In genomic region chr2:101517753-101518152, GRCh38 we compare ENCODE assay signal across 12 cellular contexts. TPM values are rescaled to one million over a fixed set of nuclear protein-coding genes. Genes with fewer than 3 reads are reported as not detected.
DNase-seq lines count a peak whose midpoint lies in the region; ATAC-seq, FAIRE-seq and TF ChIP-seq lines count a peak whose summit lies in the region.
"Had no signal": no experiment of that assay in that cellular context is flagged by ENCODE, and none has a peak within 500 bp of the region (broad histone marks: within the 10 kb centered on the region; RNA-seq: fewer than 3 reads in every experiment).

No MANE protein-coding gene starts in this region.

- POLR2A ChIA-PET in SK-N-SH (lab: Yijun Ruan, JAX): interaction anchor here (1.0 kb wide), 1 partner anchor 179 kb away, joined by 3 read pairs; no protein-coding TSS in a partner anchor

- H3K4me3 ChIP-seq in SK-N-SH (ENCODE audit: low read depth in 2 of 2, low read length in 1 of 2) (peak overlapping the region in 1 of 2 experiments; percentile 26; a peak in 1 of 4 replicates), spleen (no peak overlapping the region)
- H3K4me3 ChIP-seq: GM12878, lung had no signal

- CTCF ChIA-PET in SK-N-SH (lab: Yijun Ruan, JAX): interaction anchor here (1.1 to 3.8 kb wide), 3 partner anchors 99 to 356 kb away, joined by 4 to 21 read pairs (median 4); no protein-coding TSS in a partner anchor

- no peak overlapping the region for H3K27ac Mint-ChIP-seq in natural killer cell treated with Interleukin-12 subunit alpha and Interleukin-12 subunit beta and Interleukin-15 and Interleukin-18, amount 100 ng/mL, for 72 hours
- no peak overlapping the region for H3K27ac Mint-ChIP-seq in natural killer cell

- peak overlapping the region; percentile 77; the same call in 1 of the 2 replicates for H3K4me2 ChIP-seq in SK-N-SH

- peaks cover 14 to 16% of the 10 kb centered on the region in 2 donors for H3K27me3 Mint-ChIP-seq in natural killer cell treated with Interleukin-12 subunit alpha and Interleukin-12 subunit beta and Interleukin-15 and Interleukin-18, amount 100 ng/mL, for 72 hours
- peaks cover 5 to 15% of the 10 kb centered on the region in 2 donors for H3K27me3 Mint-ChIP-seq in natural killer cell (ENCODE audit: low read depth in 2 of 2)

- no peaks in the 10 kb centered on the region for H3K79me2 ChIP-seq in SK-N-SH (ENCODE audit: insufficient read depth)

- no peaks in the 10 kb centered on the region for H3K9me3 ChIP-seq in SK-N-SH
- H3K9me3 ChIP-seq in spleen: peaks cover 0 to 6% (median 4%) of the 10 kb centered on the region in 8 donors

- peak overlapping the region; percentile 65 to 96; a peak in 3 of 4 replicates for H3K27ac ChIP-seq in SK-N-SH (ENCODE audit: low read depth in 2 of 2, low read length in 1 of 2)
- peak overlapping the region; percentile 11 for H3K27ac ChIP-seq in foreskin keratinocyte
- H3K27ac ChIP-seq in spleen: no peak overlapping the region

- H3F3A ChIP-seq in SK-N-SH (replicated peaks; ENCODE audit: insufficient read depth): peaks cover 31% of the 10 kb centered on the region

- peaks cover 4% of the 10 kb centered on the region for H3K36me3 Mint-ChIP-seq in natural killer cell treated with Interleukin-12 subunit alpha and Interleukin-12 subunit beta and Interleukin-15 and Interleukin-18, amount 100 ng/mL, for 72 hours
- no peaks in the 10 kb centered on the region for H3K36me3 Mint-ChIP-seq in natural killer cell

- peaks cover 17 to 19% of the 10 kb centered on the region in 2 donors for H3K4me1 Mint-ChIP-seq in natural killer cell treated with Interleukin-12 subunit alpha and Interleukin-12 subunit beta and Interleukin-15 and Interleukin-18, amount 100 ng/mL, for 72 hours (ENCODE audit: low read depth in 2 of 2)
- H3K4me1 Mint-ChIP-seq in natural killer cell: peaks cover 6 to 12% of the 10 kb centered on the region in 2 donors

- H2AFZ ChIP-seq in SK-N-SH (ENCODE audit: low read depth): no peak overlapping the region

- peaks cover 9 to 43% of the 10 kb centered on the region in 2 experiments; a peak in 3 of 4 replicates for H3K4me1 ChIP-seq in SK-N-SH (ENCODE audit: control insufficient read depth in 1 of 2, insufficient read depth in 2 of 2, low read depth in 1 of 2, low read length in 1 of 2)
- peaks cover 38% of the 10 kb centered on the region for H3K4me1 ChIP-seq in foreskin keratinocyte
- H3K4me1 ChIP-seq in spleen: peaks cover 0 to 48% (median 25%) of the 10 kb centered on the region in 6 donors

- no peak for TF ChIP-seq POLR2A in spleen (IDR thresholded peaks at IDR 0.05)

- H3K9me2 ChIP-seq in SK-N-SH: no peaks in the 10 kb centered on the region

- H3K27me3 ChIP-seq in SK-N-SH (ENCODE audit: insufficient read depth) (no peaks in the 10 kb centered on the region), foreskin keratinocyte (no peaks in the 10 kb centered on the region), spleen (replicated peaks in 1 of 7) (no peaks in the 10 kb centered on the region)

- no peak for DNase-seq in natural killer cell treated with Interleukin-12 subunit alpha and Interleukin-12 subunit beta and Interleukin-15 and Interleukin-18, amount 100 ng/mL, for 72 hours (ENCODE audit: low spot score)
- DNase-seq in natural killer cell (no peak), SK-N-SH (no peak), foreskin keratinocyte (peak; percentile 53 to 66), urothelium cell line (ENCODE audit: low spot score) (peak; percentile 62), spleen (no peak), SKM-1 (lab: John Stamatoyannopoulos, UW; ENCODE audit: unreplicated experiment) (no peak)
- DNase-seq: effector memory CD4-positive, alpha-beta T cell; stimulated activated CD4-positive, alpha-beta T cell treated with anti-CD3 and anti-CD28 coated beads, Interleukin-12 subunit alpha, Interleukin-12 subunit beta, amount 100 ng/mL, for 4 hours had no signal

- intact Hi-C loops in natural killer cell (cut with micrococcal nuclease): no loop called here
- intact Hi-C loops in spleen (cut with DNase I; ENCODE audit: low total_unique reads): no loop called here

- FAIRE-seq in urothelium cell line (lab: Jason Lieb, UNC): no peak
- FAIRE-seq: GM12878 had no signal

- no peak for ATAC-seq in natural killer cell treated with Interleukin-12 subunit alpha and Interleukin-12 subunit beta and Interleukin-15 and Interleukin-18, amount 100 ng/mL, for 72 hours
- ATAC-seq in natural killer cell (no peak), foreskin keratinocyte (peak; percentile 9), GM21737 (IDR thresholded peaks at IDR 0.05; ENCODE audit: unreplicated experiment) (no peak)

- TF ChIP-seq EP300 in SK-N-SH (IDR thresholded peaks at IDR 0.05; ENCODE audit: borderline replicate concordance in 1 of 2, low read depth in 1 of 2, low read length in 1 of 2): peak; percentile 29 to 61; a peak in 3 of 4 replicates

- no peak for TF ChIP-seq RAD21 in SK-N-SH (IDR thresholded peaks at IDR 0.05; ENCODE audit: low read length)

- no peaks in the 10 kb centered on the region for H4K20me1 ChIP-seq in SK-N-SH (ENCODE audit: insufficient read depth)

- peaks cover 5% of the 10 kb centered on the region for H3K9me3 Mint-ChIP-seq in natural killer cell treated with Interleukin-12 subunit alpha and Interleukin-12 subunit beta and Interleukin-15 and Interleukin-18, amount 100 ng/mL, for 72 hours
- peaks cover 0 to 2% of the 10 kb centered on the region in 2 donors for H3K9me3 Mint-ChIP-seq in natural killer cell

- TF ChIP-seq CTCF in natural killer cell (IDR thresholded peaks at IDR 0.05): no peak
- TF ChIP-seq CTCF in SK-N-SH (IDR thresholded peaks at IDR 0.05): no peak
- no peak for TF ChIP-seq CTCF in foreskin keratinocyte (conservative IDR thresholded peaks at IDR 0.05)
- TF ChIP-seq CTCF in spleen (IDR thresholded peaks at IDR 0.05 in 8 of 11, conservative IDR thresholded peaks at IDR 0.05 in 3 of 11): no peak

- H3K36me3 ChIP-seq in SK-N-SH (replicated peaks in 1 of 2; ENCODE audit: control insufficient read depth in 1 of 2, insufficient read depth in 2 of 2, low read length in 1 of 2): no peaks in the 10 kb centered on the region
- no peaks in the 10 kb centered on the region for H3K36me3 ChIP-seq in spleen

- peak overlapping the region; percentile 65; the same call in 1 of the 2 replicates for H3K9ac ChIP-seq in SK-N-SH

- H3K4me3 Mint-ChIP-seq in natural killer cell treated with Interleukin-12 subunit alpha and Interleukin-12 subunit beta and Interleukin-15 and Interleukin-18, amount 100 ng/mL, for 72 hours: peak overlapping the region; percentile 16
- no peak overlapping the region for H3K4me3 Mint-ChIP-seq in natural killer cell

TF ChIP-seq in SK-N-SH, 30 proteins besides CTCF, POLR2A, EP300 and RAD21 (continues in another document):
- TF ChIP-seq NRF1 (IDR thresholded peaks at IDR 0.05; ENCODE audit: low read depth, low read length): no peak
- TF ChIP-seq EZH2phosphoT487 (IDR thresholded peaks at IDR 0.05; ENCODE audit: borderline replicate concordance, low read depth): no peak
- TF ChIP-seq RFX5 (IDR thresholded peaks at IDR 0.05; ENCODE audit: low read length): no peak
- TF ChIP-seq GATA2 (CRISPR knock-in tag; IDR thresholded peaks at IDR 0.05): no peak
- TF ChIP-seq, protein P1, sequence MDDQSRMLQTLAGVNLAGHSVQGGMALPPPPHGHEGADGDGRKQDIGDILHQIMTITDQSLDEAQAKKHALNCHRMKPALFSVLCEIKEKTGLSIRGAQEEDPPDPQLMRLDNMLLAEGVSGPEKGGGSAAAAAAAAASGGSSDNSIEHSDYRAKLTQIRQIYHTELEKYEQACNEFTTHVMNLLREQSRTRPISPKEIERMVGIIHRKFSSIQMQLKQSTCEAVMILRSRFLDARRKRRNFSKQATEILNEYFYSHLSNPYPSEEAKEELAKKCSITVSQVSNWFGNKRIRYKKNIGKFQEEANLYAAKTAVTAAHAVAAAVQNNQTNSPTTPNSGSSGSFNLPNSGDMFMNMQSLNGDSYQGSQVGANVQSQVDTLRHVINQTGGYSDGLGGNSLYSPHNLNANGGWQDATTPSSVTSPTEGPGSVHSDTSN (IDR thresholded peaks at IDR 0.05): peak; percentile 17; the same call in 1 of the 2 replicates
- no peak; the same call in 1 of the 2 replicates for TF ChIP-seq FOXM1 (IDR thresholded peaks at IDR 0.05; ENCODE audit: low read depth)
- TF ChIP-seq TEAD4 (IDR thresholded peaks at IDR 0.05; ENCODE audit: borderline replicate concordance, insufficient read depth): no peak; the same call in 1 of the 2 replicates
- TF ChIP-seq ZBTB33 (IDR thresholded peaks at IDR 0.05; ENCODE audit: borderline replicate concordance, low read depth): 0 out of 2 replicates have a peak, but pooled peaks have one; percentile 6
- TF ChIP-seq, protein P2, sequence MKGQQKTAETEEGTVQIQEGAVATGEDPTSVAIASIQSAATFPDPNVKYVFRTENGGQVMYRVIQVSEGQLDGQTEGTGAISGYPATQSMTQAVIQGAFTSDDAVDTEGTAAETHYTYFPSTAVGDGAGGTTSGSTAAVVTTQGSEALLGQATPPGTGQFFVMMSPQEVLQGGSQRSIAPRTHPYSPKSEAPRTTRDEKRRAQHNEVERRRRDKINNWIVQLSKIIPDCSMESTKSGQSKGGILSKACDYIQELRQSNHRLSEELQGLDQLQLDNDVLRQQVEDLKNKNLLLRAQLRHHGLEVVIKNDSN (IDR thresholded peaks at IDR 0.05; ENCODE audit: borderline replicate concordance, low read depth): no peak

RNA-seq across cellular contexts. Expression of gene RFX8, which starts 42.8 kb away (rescaled TPM):
- 1 to 10 TPM; 2.1 to 2.2 TPM for total RNA-seq in natural killer cell treated with Interleukin-12 subunit alpha and Interleukin-12 subunit beta and Interleukin-15 and Interleukin-18, amount 100 ng/mL, for 72 hours
- total RNA-seq in natural killer cell (under 1 TPM in 1 of 3 donors, not detected in 2; 0.68 TPM), foreskin keratinocyte (0.18 TPM in 1 of 2 replicates, not detected in the other), spleen (under 1 TPM in 2 of 7 donors, not detected in 5; 0.13 to 0.29 TPM)
- polyA plus RNA-seq in SK-N-SH (2012; rRNA removed) (0.07 and 0.11 TPM in 2 replicates), foreskin keratinocyte (0.03 and 0.22 TPM in 2 replicates), spleen (under 1 TPM; 0.12 to 0.16 (median 0.13) TPM)
- 0.06 and 0.10 TPM in 2 replicates for polyA plus RNA-seq in SK-N-SH (2012; cell fraction: cytosol; rRNA removed)
- 0.32 and 1.1 TPM in 2 replicates for polyA plus RNA-seq in SK-N-SH (2012; cell fraction: nucleus; rRNA removed)
- total RNA-seq: GM12878 had no signal

Comparison
In these comparisons a context has a peak if more than half of its experiments do, and no peak if none do; other contexts are left out.
1. DNase-seq: peak in foreskin keratinocyte (2 of 2) and urothelium cell line (single experiment); none in natural killer cell treated with Interleukin-12 subunit alpha and Interleukin-12 subunit beta and Interleukin-15 and Interleukin-18, amount 100 ng/mL, for 72 hours (single experiment), natural killer cell (single experiment), SK-N-SH (single experiment), spleen (single experiment) and SKM-1 (single experiment).
2. H3K27ac ChIP-seq: peak in SK-N-SH (2 of 2) and foreskin keratinocyte (single experiment); none in spleen (0 of 8).